ENCODE assay signal across 20 cellular contexts in the genomic region with DNA sequence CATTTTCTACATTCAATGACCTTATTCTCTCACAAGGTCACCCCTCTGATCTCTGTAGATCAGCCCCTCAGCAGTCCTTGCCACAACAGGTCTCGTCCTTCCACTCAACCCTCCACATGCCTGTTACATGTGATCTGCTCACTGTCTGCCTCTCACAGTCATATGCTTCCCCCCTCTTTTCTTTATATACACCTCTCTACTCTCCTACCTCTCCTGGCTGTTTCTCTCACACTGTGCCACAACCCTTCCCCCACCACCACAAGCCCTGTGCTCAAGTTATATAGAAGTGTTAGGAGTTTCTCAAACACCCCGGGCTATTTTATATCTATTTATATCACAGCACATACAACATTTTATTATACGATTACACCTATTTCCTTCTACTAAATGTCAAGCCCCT. TPM values are rescaled to one million over a fixed set of nuclear protein-coding genes. Genes with fewer than 3 reads are reported as not detected.
DNase-seq lines count a peak whose midpoint lies in the region; ATAC-seq, FAIRE-seq and TF ChIP-seq lines count a peak whose summit lies in the region.
"Had no signal": no experiment of that assay in that cellular context is flagged by ENCODE, and none has a peak within 500 bp of the region (broad histone marks: within the 10 kb centered on the region; RNA-seq: fewer than 3 reads in every experiment).

No MANE protein-coding gene starts in this region.

- WGBS in H9 (ENCODE audit: extremely low coverage, insufficient read length, low lambda C conversion rate), result 100% methylated on average over 1 of the region's 3 CpGs
- 90% methylated on average over 3 of the region's 3 CpGs for WGBS in K562 (ENCODE audit: insufficient coverage, low coverage, missing lambda C conversion rate)
- 100% methylated on average over 3 of the region's 3 CpGs for WGBS in smooth muscle cell (ENCODE audit: low lambda C conversion rate)

- no peak overlapping the region for H3K27ac ChIP-seq in H9 (ENCODE audit: insufficient read length, low read depth, low read length)
- no peak overlapping the region for H3K27ac ChIP-seq in K562 (ENCODE audit: extremely low read depth, low read depth, low read length)
- H3K27ac ChIP-seq in gastrocnemius medialis, result peak overlapping the region; percentile 10 to 99 (median 44)
- H3K27ac ChIP-seq in smooth muscle cell (ENCODE audit: low read depth), result no peak overlapping the region
- H3K27ac ChIP-seq: Peyer's patch had no signal

- H3K27me3 ChIP-seq in H9 (ENCODE audit: insufficient read depth, low read length) (no peaks in the 10 kb centered on the region), K562 (ENCODE audit: control insufficient read depth in 2 of 2, insufficient read depth in 2 of 2, low read length in 2 of 2) (no peaks in the 10 kb centered on the region), gastrocnemius medialis (no peaks in the 10 kb centered on the region), smooth muscle cell (ENCODE audit: low read depth) (no peaks in the 10 kb centered on the region)
- H3K27me3 ChIP-seq: Peyer's patch had no signal

- H3K4me2 ChIP-seq in H9 (ENCODE audit: insufficient read depth, insufficient read length, low read length) (no peak overlapping the region), K562 (ENCODE audit: insufficient read depth, low read length) (no peak overlapping the region), smooth muscle cell (no peak overlapping the region)

- H3K36me3 Mint-ChIP-seq in activated CD4-positive, alpha-beta T cell treated with anti-CD3 and anti-CD28 coated beads, Interleukin-2, amount 10 ng/mL, durations not matched to agents 24 days and 14 days (ENCODE audit: low read depth), result peaks cover 26% of the 10 kb centered on the region
- peaks cover 22% of the 10 kb centered on the region for H3K36me3 Mint-ChIP-seq in activated CD4-positive, alpha-beta T cell treated with anti-CD3 and anti-CD28 coated beads for 36 hours (ENCODE audit: low read depth)
- H3K36me3 Mint-ChIP-seq in H9 (ENCODE audit: insufficient read depth in 1 of 3, low read depth in 3 of 3), result peaks cover 10 to 46% (median 37%) of the 10 kb centered on the region in 3 experiments; a peak in 6 of 7 replicates

- H2BK20ac ChIP-seq in H9 (ENCODE audit: low read depth, low read length, poor library complexity, severe bottlenecking), result no peak overlapping the region

- no peak overlapping the region for H3K14ac ChIP-seq in H9 (ENCODE audit: insufficient read depth, low read length)

- H2BK120ac ChIP-seq in H9 (ENCODE audit: low read depth, low read length, poor library complexity, severe bottlenecking), result no peak overlapping the region

- H3K4me3 Mint-ChIP-seq in activated CD4-positive, alpha-beta T cell treated with anti-CD3 and anti-CD28 coated beads, Interleukin-2, amount 10 ng/mL, durations not matched to agents 24 days and 14 days, result no peak overlapping the region
- H3K4me3 Mint-ChIP-seq in activated CD4-positive, alpha-beta T cell treated with anti-CD3 and anti-CD28 coated beads for 36 hours, result no peak overlapping the region
- no peak overlapping the region for H3K4me3 Mint-ChIP-seq in H9

- TF ChIP-seq CTCF in H9 (conservative IDR thresholded peaks at IDR 0.05) (no peak), K562 (IDR thresholded peaks at IDR 0.05 in 2 of 3, conservative IDR thresholded peaks at IDR 0.05 in 1 of 3; ENCODE audit: insufficient read depth in 2 of 3, low read depth in 1 of 3, low read length in 3 of 3) (no peak), gastrocnemius medialis (IDR thresholded peaks at IDR 0.05 in 4 of 5, conservative IDR thresholded peaks at IDR 0.05 in 1 of 5) (no peak), smooth muscle cell (IDR thresholded peaks at IDR 0.05; ENCODE audit: borderline replicate concordance, insufficient read depth, poor library complexity, severe bottlenecking) (no peak)

- no peaks in the 10 kb centered on the region for H3K27me3 Mint-ChIP-seq in activated CD4-positive, alpha-beta T cell treated with anti-CD3 and anti-CD28 coated beads, Interleukin-2, amount 10 ng/mL, durations not matched to agents 24 days and 14 days
- no peaks in the 10 kb centered on the region for H3K27me3 Mint-ChIP-seq in activated CD4-positive, alpha-beta T cell treated with anti-CD3 and anti-CD28 coated beads for 36 hours
- no peaks in the 10 kb centered on the region for H3K27me3 Mint-ChIP-seq in H9 (ENCODE audit: low read depth)

- ATAC-seq in activated CD4-positive, alpha-beta T cell treated with anti-CD3 and anti-CD28 coated beads for 36 hours, result no peak
- ATAC-seq in K562, result peak; percentile 17; the same call in 2 of the 3 replicates
- ATAC-seq in gastrocnemius medialis, result peak in 1 of 2 donors; percentile 43

- H3K9ac ChIP-seq in H9 (ENCODE audit: extremely low read depth, insufficient read length, low read length) (no peak overlapping the region), K562 (ENCODE audit: insufficient read depth in 1 of 2, low read depth in 2 of 2, low read length in 2 of 2) (peak overlapping the region in 1 of 2 experiments; percentile 49; a peak in 1 of 4 replicates), smooth muscle cell (ENCODE audit: low read depth) (no peak overlapping the region)

- H4K5ac ChIP-seq in H9 (ENCODE audit: insufficient read length, low read depth, low read length), result no peak overlapping the region

- in situ Hi-C loops in K562 (cut with MboI), result no loop called here
- in situ Hi-C loops in gastrocnemius medialis (cut with MboI; ENCODE audit: low sequenced_read_pairs in 4 of 4), result no loop called here

- H3K36me3 ChIP-seq in K562 (ENCODE audit: control insufficient read depth, insufficient read depth, low read length), result peaks cover 76% of the 10 kb centered on the region
- H3K36me3 ChIP-seq in gastrocnemius medialis, result peaks cover 0 to 19% of the 10 kb centered on the region in 2 donors
- peaks cover 4% of the 10 kb centered on the region for H3K36me3 ChIP-seq in smooth muscle cell (ENCODE audit: low read depth)

- H3K79me1 ChIP-seq in H9 (ENCODE audit: insufficient read depth, low read depth, low read length, poor library complexity, severe bottlenecking), result no peaks in the 10 kb centered on the region

- TF ChIP-seq POLR2A in K562 (conservative IDR thresholded peaks at IDR 0.05), result no peak
- TF ChIP-seq POLR2A in gastrocnemius medialis (IDR thresholded peaks at IDR 0.05), result no peak

- no peak overlapping the region for H4K91ac ChIP-seq in H9 (ENCODE audit: insufficient read length, low read depth, low read length)

- H3K4me1 ChIP-seq in H9 (ENCODE audit: insufficient read depth, low read length), result no peaks in the 10 kb centered on the region
- H3K4me1 ChIP-seq in K562 (replicated peaks in 1 of 2; ENCODE audit: control insufficient read depth in 2 of 2, insufficient read depth in 2 of 2, low read length in 2 of 2), result peaks cover 0 to 6% of the 10 kb centered on the region in 2 experiments; a peak in 2 of 5 replicates
- H3K4me1 ChIP-seq in gastrocnemius medialis, result peaks cover 36 to 40% of the 10 kb centered on the region in 2 donors
- no peaks in the 10 kb centered on the region for H3K4me1 ChIP-seq in smooth muscle cell (ENCODE audit: low read depth)
- H3K4me1 ChIP-seq: Peyer's patch had no signal

- no peak overlapping the region for H3K23ac ChIP-seq in H9 (ENCODE audit: insufficient read length, low read depth, low read length)

- no peak overlapping the region for H3K27ac Mint-ChIP-seq in activated CD4-positive, alpha-beta T cell treated with anti-CD3 and anti-CD28 coated beads, Interleukin-2, amount 10 ng/mL, durations not matched to agents 24 days and 14 days
- no peak overlapping the region for H3K27ac Mint-ChIP-seq in activated CD4-positive, alpha-beta T cell treated with anti-CD3 and anti-CD28 coated beads for 36 hours
- H3K27ac Mint-ChIP-seq in H9, result peak overlapping the region in 2 of 3 experiments; percentile 5 to 24; a peak in 1 of 7 replicates

- H4K20me1 ChIP-seq in H9 (ENCODE audit: control insufficient read depth, insufficient read depth, insufficient read length), result no peaks in the 10 kb centered on the region
- H4K20me1 ChIP-seq in K562 (replicated peaks; ENCODE audit: control insufficient read depth, insufficient read depth, low read length), result no peaks in the 10 kb centered on the region
- H4K20me1 ChIP-seq in smooth muscle cell (ENCODE audit: low read depth), result peaks cover 14% of the 10 kb centered on the region

- no peaks in the 10 kb centered on the region for H3F3A ChIP-seq in smooth muscle cell (ENCODE audit: low read depth)

- no peak overlapping the region for H3K56ac ChIP-seq in H9 (ENCODE audit: insufficient read length, low read depth, low read length)

- intact Hi-C loops in activated CD4-positive, alpha-beta T cell treated with anti-CD3 and anti-CD28 coated beads, Interleukin-2, amount 10 ng/mL, durations not matched to agents 24 days and 14 days (cut with micrococcal nuclease), result loop anchor here (1.0 kb wide), 1 partner anchor 151 kb away; no protein-coding TSS in a partner anchor
- intact Hi-C loops in activated CD4-positive, alpha-beta T cell treated with anti-CD3 and anti-CD28 coated beads for 36 hours (cut with DNase I, micrococcal nuclease), result no loop called here
- intact Hi-C loops in K562 (cut with micrococcal nuclease) (no loop called here), gastrocnemius medialis (cut with DNase I; ENCODE audit: low total_unique reads) (no loop called here)

- H4K8ac ChIP-seq in H9 (replicated peaks; ENCODE audit: insufficient read length, low read depth, low read length), result no peak overlapping the region

- no peak for FAIRE-seq in K562 (lab: Jason Lieb, UNC)
- FAIRE-seq: GM12891 had no signal

- H3K9me1 ChIP-seq in K562 (ENCODE audit: control insufficient read depth, insufficient read depth, low read length), result no peaks in the 10 kb centered on the region

- no peak overlapping the region for H2AK5ac ChIP-seq in H9 (ENCODE audit: insufficient read length, low read length)

- no peak for TF ChIP-seq EP300 in K562 (IDR thresholded peaks at IDR 0.05; ENCODE audit: low read length)

- H3T11ph ChIP-seq in H9 (ENCODE audit: low read length), result no peak overlapping the region

- no peak for TF ChIP-seq RAD21 in K562 (CRISPR knock-in tag; conservative IDR thresholded peaks at IDR 0.05 in 1 of 2, IDR thresholded peaks at IDR 0.05 in 1 of 2)

- DNase-seq in activated CD4-positive, alpha-beta T cell treated with anti-CD3 and anti-CD28 coated beads, Interleukin-2, amount 10 ng/mL, durations not matched to agents 24 days and 14 days, result peak; percentile 49
- no peak for DNase-seq in activated CD4-positive, alpha-beta T cell treated with anti-CD3 and anti-CD28 coated beads for 36 hours
- DNase-seq in H9 (no peak), K562 (ENCODE audit: extremely low read depth in 1 of 4, low spot score in 3 of 4) (no peak), gastrocnemius medialis (no peak), smooth muscle cell (lab: John Stamatoyannopoulos, UW; ENCODE audit: unreplicated experiment) (no peak), NCI-H1417 treated with DMSO at 0.1 percent for 48 hours (lab: John Stamatoyannopoulos, UW) (no peak)
- DNase-seq: 8988T, Calu3, DMS79 treated with DMSO at 0.1 percent for 48 hours, GF-D8, MM.1S, NCI-H1694, NCI-H2029 treated with DMSO at 0.1 percent for 48 hours, NCI-H2227 treated with DMSO at 0.1 percent for 48 hours, NCI-H526 treated with DMSO at 0.1 percent for 48 hours, OCI-M1, Peyer's patch, SHP77 treated with DMSO at 0.1 percent for 48 hours had no signal

- H2AFZ ChIP-seq in H9 (ENCODE audit: low read length) (no peak overlapping the region), K562 (ENCODE audit: low read depth, low read length) (no peak overlapping the region), smooth muscle cell (ENCODE audit: low read depth) (no peak overlapping the region)

- no peak overlapping the region for H2BK12ac ChIP-seq in H9 (ENCODE audit: insufficient read length, low read depth, low read length)

- no TSS peak for BruUV-seq in K562 (replicated peaks; lab: Mats Ljungman, UMichigan)

- H3K4me1 Mint-ChIP-seq in activated CD4-positive, alpha-beta T cell treated with anti-CD3 and anti-CD28 coated beads, Interleukin-2, amount 10 ng/mL, durations not matched to agents 24 days and 14 days, result peaks cover 22% of the 10 kb centered on the region
- H3K4me1 Mint-ChIP-seq in activated CD4-positive, alpha-beta T cell treated with anti-CD3 and anti-CD28 coated beads for 36 hours, result peaks cover 22% of the 10 kb centered on the region
- H3K4me1 Mint-ChIP-seq in H9, result no peaks in the 10 kb centered on the region

- H3K4me3 ChIP-seq in K562 (no peak overlapping the region), gastrocnemius medialis (no peak overlapping the region), smooth muscle cell (no peak overlapping the region)
- H3K4me3 ChIP-seq: Peyer's patch had no signal

- H3K18ac ChIP-seq in H9 (ENCODE audit: insufficient read length, low read depth, low read length), result no peak overlapping the region

- H3K9me3 ChIP-seq in H9 (ENCODE audit: control insufficient read depth, low read depth, low read length) (no peaks in the 10 kb centered on the region), K562 (replicated peaks; ENCODE audit: control insufficient read depth, insufficient read depth, low read depth, low read length) (no peaks in the 10 kb centered on the region), gastrocnemius medialis (no peaks in the 10 kb centered on the region), smooth muscle cell (replicated peaks; ENCODE audit: low read depth) (no peaks in the 10 kb centered on the region)
- H3K9me3 ChIP-seq: Peyer's patch had no signal

- POLR2A ChIA-PET in activated CD4-positive, alpha-beta T cell treated with anti-CD3 and anti-CD28 coated beads for 36 hours (lab: Charles Lee), result interaction anchor here (0.7 kb wide), 1 partner anchor 1070 kb away, joined by 5 read pairs; no protein-coding TSS in a partner anchor
- POLR2A ChIA-PET in K562 (lab: Yijun Ruan, JAX), result no interaction called here

- H3K9me3 Mint-ChIP-seq in activated CD4-positive, alpha-beta T cell treated with anti-CD3 and anti-CD28 coated beads, Interleukin-2, amount 10 ng/mL, durations not matched to agents 24 days and 14 days, result no peaks in the 10 kb centered on the region
- no peaks in the 10 kb centered on the region for H3K9me3 Mint-ChIP-seq in activated CD4-positive, alpha-beta T cell treated with anti-CD3 and anti-CD28 coated beads for 36 hours (ENCODE audit: low read depth)
- H3K9me3 Mint-ChIP-seq in H9, result no peaks in the 10 kb centered on the region

- H3K79me2 ChIP-seq in H9 (ENCODE audit: insufficient read depth, low read length) (no peaks in the 10 kb centered on the region), K562 (ENCODE audit: control insufficient read depth, insufficient read depth, low read length) (peaks cover under 1% of the 10 kb centered on the region; the same call in 1 of the 3 replicates), smooth muscle cell (ENCODE audit: low read depth) (peaks cover 27% of the 10 kb centered on the region)

- no peak overlapping the region for H3K4ac ChIP-seq in H9 (ENCODE audit: low read depth, low read length)

- H3K23me2 ChIP-seq in H9 (ENCODE audit: insufficient read length, low read depth, low read length, poor library complexity, severe bottlenecking), result no peaks in the 10 kb centered on the region

- CTCF ChIA-PET in activated CD4-positive, alpha-beta T cell treated with anti-CD3 and anti-CD28 coated beads for 36 hours (lab: Charles Lee), result no interaction called here
- CTCF ChIA-PET in K562 (lab: Yijun Ruan, JAX; ENCODE audit: low intra/inter-chr PET ratio), result interaction anchor here (0.6 kb wide), 1 partner anchor 273 kb away, joined by 3 read pairs; no protein-coding TSS in a partner anchor

- H2BK15ac ChIP-seq in H9 (ENCODE audit: low read depth, low read length), result no peak overlapping the region

- H2BK5ac ChIP-seq in H9 (ENCODE audit: insufficient read length, low read length), result no peak overlapping the region

RNA-seq across cellular contexts. Expression of a gene that starts 12.6 kb away (rescaled TPM):
- 16.1 and 17.2 TPM in 2 replicates for total RNA-seq in activated CD4-positive, alpha-beta T cell treated with anti-CD3 and anti-CD28 coated beads, Interleukin-2, amount 10 ng/mL, durations not matched to agents 24 days and 14 days
- 10 to 100 TPM; 10.1 to 12.0 TPM for total RNA-seq in activated CD4-positive, alpha-beta T cell treated with anti-CD3 and anti-CD28 coated beads for 36 hours
- total RNA-seq in H9 (2021) (27.8 and 30.9 TPM in 2 replicates), K562 (2014; rRNA removed) (20.7 and 23.9 TPM in 2 replicates), K562 (2014; rRNA removed; fragmentation: Illumina TruSeq; extraction: Trizol) (31.7 and 33.7 TPM in 2 replicates), K562 (2015; rRNA removed; fragmentation: Illumina TruSeq; extraction: Trizol) (25.4 and 27.3 TPM in 2 replicates), K562 (2021) (22.9 and 23.7 TPM in 2 replicates), gastrocnemius medialis (10 to 100 TPM; 28.8 to 35.3 (median 32.4) TPM), smooth muscle cell (22.7 and 28.1 TPM in 2 replicates)
- 64.2 and 174 TPM in 2 replicates for total RNA-seq in K562 (2011; cell fraction: chromatin; rRNA removed; ENCODE audit: low replicate concordance)
- total RNA-seq in K562 (2011; cell fraction: nucleolus; rRNA removed), result 35.9 and 39.9 TPM in 2 replicates
- 70.5 and 113 TPM in 2 replicates for total RNA-seq in K562 (2011; cell fraction: nucleoplasm; rRNA removed)
- polyA plus RNA-seq in K562 (2011; rRNA removed) (26.6 and 27.4 TPM in 2 replicates), K562 (2014; fragmentation: Illumina TruSeq; extraction: Trizol) (16.1 and 18.8 TPM in 2 replicates), K562 (2014; fragmentation: Nextera tagmentation; extraction: Ambion mirVana) (1 to 10 TPM; 2.0 to 2.7 TPM), K562 (2014; rRNA removed) (15.0 and 16.0 TPM in 2 replicates), smooth muscle cell (8.2 and 12.5 TPM in 2 replicates)
- 9.0 and 13.7 TPM in 2 replicates for polyA plus RNA-seq in K562 (2011; cell fraction: cytosol; rRNA removed)
- polyA plus RNA-seq in K562 (2011; cell fraction: nucleus; rRNA removed), result 22.3 and 28.3 TPM in 2 replicates
- 10.3 and 16.2 TPM in 2 replicates for polyA plus RNA-seq in K562 (2012)
- 71.3 and 86.7 TPM in 2 replicates for polyA minus RNA-seq in K562 (2011; rRNA and poly(A)+ RNA removed)
- 26.2 and 27.0 TPM in 2 replicates for polyA minus RNA-seq in K562 (2011; cell fraction: cytosol; rRNA and poly(A)+ RNA removed)
- 24.5 and 32.4 TPM in 2 replicates for polyA minus RNA-seq in K562 (2011; cell fraction: nucleus; rRNA and poly(A)+ RNA removed)

Comparison
In these comparisons a context has a peak if more than half of its experiments do, and no peak if none do; other contexts are left out.
1. H3K27ac Mint-ChIP-seq: peak in H9 (2 of 3); none in activated CD4-positive, alpha-beta T cell treated with anti-CD3 and anti-CD28 coated beads, Interleukin-2, amount 10 ng/mL, durations not matched to agents 24 days and 14 days (single experiment) and activated CD4-positive, alpha-beta T cell treated with anti-CD3 and anti-CD28 coated beads for 36 hours (single experiment).
2. H3K27ac ChIP-seq: peak in gastrocnemius medialis (4 of 4); none in H9 (single experiment), K562 (single experiment) and smooth muscle cell (single experiment).